1 cellular context compared by ENCODE assay signal in genomic region chr1:85307987-85308836, GRCh38.
TF ChIP-seq lines count a peak whose summit lies in the region.

No MANE protein-coding gene starts in this region.

TF ChIP-seq in HepG2, 621 proteins besides CTCF, POLR2A, EP300 and RAD21 (continued from another document and continues in another):
- TF ChIP-seq MIER3 (CRISPR knock-in tag; IDR thresholded peaks at IDR 0.05; ENCODE audit: borderline replicate concordance) = 0 out of 2 replicates have a peak, but pooled peaks have one; percentile 20
- peak; percentile 69; the same call in 1 of the 2 replicates for TF ChIP-seq ZNF580 (CRISPR knock-in tag; IDR thresholded peaks at IDR 0.05; ENCODE audit: borderline replicate concordance, low read depth)
- TF ChIP-seq PITX1 (CRISPR knock-in tag; IDR thresholded peaks at IDR 0.05) = no peak
- peak; percentile 61; the same call in 1 of the 2 replicates for TF ChIP-seq IRF2 (CRISPR knock-in tag; IDR thresholded peaks at IDR 0.05)
- no peak for TF ChIP-seq PATZ1 (CRISPR knock-in tag; IDR thresholded peaks at IDR 0.05)
- no peak for TF ChIP-seq EZH2 (conservative IDR thresholded peaks at IDR 0.05; ENCODE audit: low read depth, low read length)
- TF ChIP-seq PRDM10 (CRISPR knock-in tag; IDR thresholded peaks at IDR 0.05; ENCODE audit: low read depth) = no peak
- no peak for TF ChIP-seq PHF8 (CRISPR knock-in tag; IDR thresholded peaks at IDR 0.05)
- peak; percentile 87 for TF ChIP-seq SMC3 (IDR thresholded peaks at IDR 0.05; ENCODE audit: low read length)
- no peak for TF ChIP-seq CSRNP1 (CRISPR knock-in tag; IDR thresholded peaks at IDR 0.05)
- peak; percentile 57; the same call in 1 of the 2 replicates for TF ChIP-seq HOMEZ (CRISPR knock-in tag; IDR thresholded peaks at IDR 0.05; ENCODE audit: low read depth)
- no peak for TF ChIP-seq ZMAT3 (CRISPR knock-in tag; conservative IDR thresholded peaks at IDR 0.05)
- no peak for TF ChIP-seq ZNF790 (CRISPR knock-in tag; IDR thresholded peaks at IDR 0.05; ENCODE audit: borderline replicate concordance)
- TF ChIP-seq ZNF800 (CRISPR knock-in tag; IDR thresholded peaks at IDR 0.05) = no peak
- TF ChIP-seq THAP9 (CRISPR knock-in tag; IDR thresholded peaks at IDR 0.05; ENCODE audit: borderline replicate concordance) = peak; percentile 32; the same call in 1 of the 2 replicates
- no peak for TF ChIP-seq TAF1 (CRISPR knock-in tag; IDR thresholded peaks at IDR 0.05)
- TF ChIP-seq ZNF556 (CRISPR knock-in tag; IDR thresholded peaks at IDR 0.05; ENCODE audit: borderline replicate concordance) = peak; percentile 73; the same call in 1 of the 2 replicates
- no peak for TF ChIP-seq THAP7 (CRISPR knock-in tag; IDR thresholded peaks at IDR 0.05)
- TF ChIP-seq ZBTB14 (CRISPR knock-in tag; IDR thresholded peaks at IDR 0.05) = no peak
- TF ChIP-seq ZSCAN12 (CRISPR knock-in tag; IDR thresholded peaks at IDR 0.05) = no peak
- TF ChIP-seq ZSCAN29 (CRISPR knock-in tag; conservative IDR thresholded peaks at IDR 0.05) = no peak
- no peak for TF ChIP-seq ZNF17 (CRISPR knock-in tag; IDR thresholded peaks at IDR 0.05)
- no peak for TF ChIP-seq MATR3 (CRISPR knock-in tag; IDR thresholded peaks at IDR 0.05)
- no peak for TF ChIP-seq ATF2 (CRISPR knock-in tag; IDR thresholded peaks at IDR 0.05)
- TF ChIP-seq DMTF1 (CRISPR knock-in tag; IDR thresholded peaks at IDR 0.05) = no peak
- TF ChIP-seq AGO2 (optimal IDR thresholded peaks at IDR 0.05; ENCODE audit: low read depth, low read length) = no peak
- peak; percentile 57 for TF ChIP-seq TEAD3 (CRISPR knock-in tag; optimal IDR thresholded peaks at IDR 0.05; ENCODE audit: borderline replicate concordance)
